Comparison of ENCODE assay signal across 1 cellular context in the genomic region with DNA sequence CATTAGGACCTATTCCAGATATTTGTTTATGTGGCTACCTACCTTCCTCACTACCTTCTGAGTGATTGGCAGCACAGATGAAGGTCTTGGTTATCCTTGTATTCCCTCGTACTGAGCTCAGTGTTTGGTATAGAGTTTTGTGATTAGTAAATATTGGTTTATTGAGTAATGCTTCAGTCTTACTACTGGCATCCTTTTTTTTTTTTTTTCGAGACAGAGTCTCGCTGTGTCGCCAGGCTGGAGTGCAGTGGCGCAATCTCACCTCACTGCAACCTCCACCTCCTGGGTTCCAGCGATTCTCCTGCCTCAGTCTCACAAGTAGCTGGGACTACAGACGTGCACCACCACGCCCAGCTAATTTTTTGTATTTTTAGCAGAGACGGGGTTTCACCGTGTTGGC. TPM values are rescaled to one million over a fixed set of nuclear protein-coding genes. Genes with fewer than 3 reads are reported as not detected.
"Had no signal": no experiment of that assay in that cellular context is flagged by ENCODE, and none has a peak within 500 bp of the region (broad histone marks: within the 10 kb centered on the region; RNA-seq: fewer than 3 reads in every experiment).

No MANE protein-coding gene starts in this region.

RNA-seq across cellular contexts. Expression of a gene that starts 45.7 kb away (rescaled TPM):
- polyA plus RNA-seq: immature natural killer cell had no signal
